1 cellular context compared by ENCODE assay signal in genomic region chr1:156463874-156464273, GRCh38.
TF ChIP-seq lines count a peak whose summit lies in the region.

No MANE protein-coding gene starts in this region.

TF ChIP-seq in H1, 55 proteins besides CTCF, POLR2A, EP300 and RAD21:
- TF ChIP-seq RXRA (IDR thresholded peaks at IDR 0.05; ENCODE audit: insufficient read depth, low read depth, low read length): no peak
- no peak for TF ChIP-seq TAF7 (optimal IDR thresholded peaks at IDR 0.05; ENCODE audit: borderline replicate concordance, low read depth, low read length)
- TF ChIP-seq SIX5 (IDR thresholded peaks at IDR 0.05; ENCODE audit: low read depth, low read length): no peak
- no peak for TF ChIP-seq CREB1 (IDR thresholded peaks at IDR 0.05)
- TF ChIP-seq RBBP5 (IDR thresholded peaks at IDR 0.05; ENCODE audit: borderline replicate concordance, low read depth, low read length): no peak
